In genomic region chr16:47053895-47054294, GRCh38 we compare ENCODE assay signal across 24 cellular contexts.
DNase-seq lines count a peak whose midpoint lies in the region; ATAC-seq, FAIRE-seq and TF ChIP-seq lines count a peak whose summit lies in the region.
"Had no signal": no experiment of that assay in that cellular context is flagged by ENCODE, and none has a peak within 500 bp of the region (broad histone marks: within the 10 kb centered on the region; RNA-seq: fewer than 3 reads in every experiment).

No MANE protein-coding gene starts in this region.

- H3K27ac ChIP-seq in HepG2 (ENCODE audit: extremely low read length, insufficient read depth, low read length) (no peak overlapping the region), right lobe of liver (no peak overlapping the region)
- H3K27ac ChIP-seq: 22Rv1; A549; BLaER1 treated with 17β-estradiol and CSF1 and Interleukin-3, amounts not matched to agents 10 nM and 100 nM; C4-2B had no signal

- TF ChIP-seq CTCF in HepG2 (CRISPR knock-in tag; IDR thresholded peaks at IDR 0.05) (no peak), right lobe of liver (IDR thresholded peaks at IDR 0.05) (no peak)

- no peak for TF ChIP-seq POLR2A in HepG2 (IDR thresholded peaks at IDR 0.05; ENCODE audit: insufficient read depth in 1 of 2, low read depth in 2 of 2, low read length in 2 of 2)
- TF ChIP-seq POLR2A in right lobe of liver (IDR thresholded peaks at IDR 0.05), result no peak
- no peak for TF ChIP-seq POLR2A in GM12891 (IDR thresholded peaks at IDR 0.05; ENCODE audit: low read depth, low read length)

- ATAC-seq in HepG2, result no peak
- no peak for ATAC-seq in right lobe of liver
- no peak for ATAC-seq in activated CD4-positive, alpha-beta T cell treated with anti-CD3 and anti-CD28 coated beads for 36 hours
- ATAC-seq: A549; CD8-positive, alpha-beta T cell; GM12878 had no signal

- BruUV-seq in HepG2 (replicated peaks; lab: Mats Ljungman, UMichigan), result no TSS peak

- DNase-seq in HepG2 (ENCODE audit: low spot score), result no peak
- no peak for DNase-seq in right lobe of liver
- DNase-seq in posterior vena cava (ENCODE audit: low spot score), result peak; percentile 38
- no peak for DNase-seq in activated CD4-positive, alpha-beta T cell treated with anti-CD3 and anti-CD28 coated beads for 36 hours
- no peak for DNase-seq in GM12891 (ENCODE audit: insufficient read length, low spot score)
- DNase-seq: AML-193; Caco-2; Calu3; CD4-positive, alpha-beta T cell; CD8-positive, alpha-beta T cell; DMS153; DMS53; DMS79; DND-41; EL; GDM1 had no signal

- H3K4me3 ChIP-seq in HepG2 (replicated peaks in 1 of 3; ENCODE audit: insufficient read depth in 1 of 3, low read depth in 2 of 3, low read length in 3 of 3) (no peak overlapping the region), right lobe of liver (no peak overlapping the region)
- H3K4me3 ChIP-seq: A549; BLaER1 treated with 17β-estradiol and CSF1 and Interleukin-3, amounts not matched to agents 10 nM and 100 nM; GM12878 had no signal

- H3K4me3 Mint-ChIP-seq in activated CD4-positive, alpha-beta T cell treated with anti-CD3 and anti-CD28 coated beads for 36 hours, result no peak overlapping the region
- H3K4me3 Mint-ChIP-seq: B cell; CD4-positive, alpha-beta T cell; CD8-positive, alpha-beta T cell had no signal

- in situ Hi-C loops in HepG2 (cut with HindIII; ENCODE audit: extremely low pct_ligation_motif_present, low pct_unique_long_range_greater_than_20kb), result no loop called here

- CTCF ChIA-PET in HepG2 (lab: Yijun Ruan, JAX; ENCODE audit: low intra/inter-chr PET ratio, low total read pairs), result no interaction called here
- CTCF ChIA-PET in activated CD4-positive, alpha-beta T cell treated with anti-CD3 and anti-CD28 coated beads for 36 hours (lab: Charles Lee), result interaction anchor here (0.7 kb wide), 1 partner anchor 69 kb away, joined by 3 read pairs; no protein-coding TSS in a partner anchor

- H3K27me3 ChIP-seq in HepG2 (ENCODE audit: control insufficient read depth in 1 of 2, insufficient read depth in 2 of 2, low read length in 2 of 2) (peaks cover 7 to 16% of the 10 kb centered on the region in 2 experiments; a peak in 4 of 5 replicates), right lobe of liver (no peaks in the 10 kb centered on the region)
- H3K27me3 ChIP-seq: BLaER1 treated with 17β-estradiol and CSF1 and Interleukin-3, amounts not matched to agents 10 nM and 100 nM had no signal

- H4K20me1 ChIP-seq in HepG2 (ENCODE audit: insufficient read depth, low read length), result no peaks in the 10 kb centered on the region
- H4K20me1 ChIP-seq: BLaER1 treated with 17β-estradiol and CSF1 and Interleukin-3, amounts not matched to agents 10 nM and 100 nM had no signal

- no peak for TF ChIP-seq EP300 in HepG2 (IDR thresholded peaks at IDR 0.05; ENCODE audit: low read depth in 2 of 2, low read length in 2 of 2)
- no peak for TF ChIP-seq EP300 in HepG2 (CRISPR knock-in tag; IDR thresholded peaks at IDR 0.05; ENCODE audit: borderline replicate concordance)

- H3K27ac Mint-ChIP-seq in activated CD4-positive, alpha-beta T cell treated with anti-CD3 and anti-CD28 coated beads for 36 hours, result no peak overlapping the region
- H3K27ac Mint-ChIP-seq: B cell; CD4-positive, alpha-beta T cell; CD8-positive, alpha-beta T cell had no signal

- 20% methylated on average over 5 of the region's 5 CpGs for WGBS in HepG2 (ENCODE audit: low lambda C conversion rate)
- 86% methylated on average over 5 of the region's 5 CpGs for WGBS in right lobe of liver (ENCODE audit: insufficient coverage, low coverage, low lambda C conversion rate, missing lambda C conversion rate)

- no peaks in the 10 kb centered on the region for H3K36me3 Mint-ChIP-seq in activated CD4-positive, alpha-beta T cell treated with anti-CD3 and anti-CD28 coated beads for 36 hours (ENCODE audit: low read depth)
- H3K36me3 Mint-ChIP-seq: CD8-positive, alpha-beta T cell had no signal

- no peak overlapping the region for H2AFZ ChIP-seq in HepG2 (ENCODE audit: low read length)

- H3K27me3 Mint-ChIP-seq in activated CD4-positive, alpha-beta T cell treated with anti-CD3 and anti-CD28 coated beads for 36 hours, result no peaks in the 10 kb centered on the region
- H3K27me3 Mint-ChIP-seq: B cell; CD4-positive, alpha-beta T cell had no signal

- TF ChIP-seq RAD21 in HepG2 (CRISPR knock-in tag; IDR thresholded peaks at IDR 0.05), result no peak

- no peaks in the 10 kb centered on the region for H3K4me1 Mint-ChIP-seq in activated CD4-positive, alpha-beta T cell treated with anti-CD3 and anti-CD28 coated beads for 36 hours
- H3K4me1 Mint-ChIP-seq: B cell had no signal

- H3K4me2 ChIP-seq in HepG2 (ENCODE audit: low read depth, low read length), result peak overlapping the region; percentile 14; the same call in 1 of the 2 replicates
- H3K4me2 ChIP-seq: A549; BLaER1 treated with 17β-estradiol and CSF1 and Interleukin-3, amounts not matched to agents 10 nM and 100 nM had no signal

- FAIRE-seq in HepG2 (lab: Jason Lieb, UNC) (no peak), GM12891 (lab: Jason Lieb, UNC) (no peak)
- FAIRE-seq: A549, D721Med, GM12878, GM19239 had no signal

- H3K4me1 ChIP-seq in HepG2 (ENCODE audit: insufficient read depth, low read length) (peaks cover 67% of the 10 kb centered on the region), right lobe of liver (no peaks in the 10 kb centered on the region)
- H3K4me1 ChIP-seq: A549; BLaER1 treated with 17β-estradiol and CSF1 and Interleukin-3, amounts not matched to agents 10 nM and 100 nM; Caco-2 had no signal

- no peak overlapping the region for H3K9ac ChIP-seq in HepG2 (ENCODE audit: insufficient read depth, low read depth, low read length)
- H3K9ac ChIP-seq: BLaER1 treated with 17β-estradiol and CSF1 and Interleukin-3, amounts not matched to agents 10 nM and 100 nM had no signal

- 0 out of 2 replicates have a peak, but pooled peaks cover 4% of the 10 kb centered on the region for H3K9me3 ChIP-seq in HepG2 (ENCODE audit: low read length)
- no peaks in the 10 kb centered on the region for H3K9me3 ChIP-seq in right lobe of liver
- H3K9me3 ChIP-seq: A549, Caco-2 had no signal

- no peaks in the 10 kb centered on the region for H3K36me3 ChIP-seq in HepG2 (replicated peaks in 1 of 2; ENCODE audit: control insufficient read depth in 1 of 2, insufficient read depth in 2 of 2, low read length in 2 of 2)
- no peaks in the 10 kb centered on the region for H3K36me3 ChIP-seq in right lobe of liver
- H3K36me3 ChIP-seq: BLaER1 treated with 17β-estradiol and CSF1 and Interleukin-3, amounts not matched to agents 10 nM and 100 nM had no signal

- intact Hi-C loops in HepG2 (cut with micrococcal nuclease; ENCODE audit: unreplicated experiment) (loop anchor here (5.0 kb wide), 1 partner anchor 88 kb away; the partner anchor contains the start of gene NETO2), right lobe of liver (cut with DNase I) (no loop called here), posterior vena cava (cut with DNase I) (no loop called here)
- intact Hi-C loops in activated CD4-positive, alpha-beta T cell treated with anti-CD3 and anti-CD28 coated beads for 36 hours (cut with DNase I, micrococcal nuclease), result no loop called here

- no peaks in the 10 kb centered on the region for H3K79me2 ChIP-seq in HepG2 (ENCODE audit: insufficient read depth, low read length)

- no peaks in the 10 kb centered on the region for H3K9me3 Mint-ChIP-seq in activated CD4-positive, alpha-beta T cell treated with anti-CD3 and anti-CD28 coated beads for 36 hours (ENCODE audit: low read depth)
- H3K9me3 Mint-ChIP-seq: CD4-positive, alpha-beta T cell; CD8-positive, alpha-beta T cell had no signal

- POLR2A ChIA-PET in HepG2 (lab: Yijun Ruan, JAX), result no interaction called here
- POLR2A ChIA-PET in activated CD4-positive, alpha-beta T cell treated with anti-CD3 and anti-CD28 coated beads for 36 hours (lab: Charles Lee), result no interaction called here

TF ChIP-seq in HepG2, 621 proteins besides CTCF, POLR2A, EP300 and RAD21 (continues in another document):
- 0 out of 2 replicates have a peak, but pooled peaks have one; percentile 9 for TF ChIP-seq RXRB (CRISPR knock-in tag; IDR thresholded peaks at IDR 0.05; ENCODE audit: borderline replicate concordance)
- 0 out of 2 replicates have a peak, but pooled peaks have one; percentile 42 for TF ChIP-seq ZFP37 (CRISPR knock-in tag; IDR thresholded peaks at IDR 0.05; ENCODE audit: borderline replicate concordance)
- TF ChIP-seq FIP1L1 (IDR thresholded peaks at IDR 0.05; ENCODE audit: borderline replicate concordance, insufficient read depth, low read depth, low read length), result no peak
- peak; percentile 70 for TF ChIP-seq HNF4A (CRISPR knock-in tag; IDR thresholded peaks at IDR 0.05)

TF ChIP-seq in GM12891, 5 proteins besides CTCF, POLR2A, EP300 and RAD21:
- TF ChIP-seq SPI1 (IDR thresholded peaks at IDR 0.05; ENCODE audit: low read depth, low read length) (no peak), POLR2AphosphoS5 (IDR thresholded peaks at IDR 0.05; ENCODE audit: low read depth, low read length) (no peak), PAX5 (IDR thresholded peaks at IDR 0.05; ENCODE audit: insufficient read depth, low read length, severe bottlenecking) (no peak), POU2F2 (IDR thresholded peaks at IDR 0.05; ENCODE audit: low read depth, low read length) (no peak), TAF1 (IDR thresholded peaks at IDR 0.05; ENCODE audit: low read depth, low read length) (no peak)
